Comparison of ENCODE assay signal across 25 cellular contexts in genomic region chr10:102998508-102998907, GRCh38.
DNase-seq lines count a peak whose midpoint lies in the region; ATAC-seq, FAIRE-seq and TF ChIP-seq lines count a peak whose summit lies in the region.
"Had no signal": no experiment of that assay in that cellular context is flagged by ENCODE, and none has a peak within 500 bp of the region (broad histone marks: within the 10 kb centered on the region; RNA-seq: fewer than 3 reads in every experiment).

No MANE protein-coding gene starts in this region.

- no peak overlapping the region for H2BK5ac ChIP-seq in mesendoderm (ENCODE audit: low read length)

- no TSS peak for BruUV-seq in GM12878 (replicated peaks; lab: Mats Ljungman, UMichigan)

- TF ChIP-seq EP300 in A549 (IDR thresholded peaks at IDR 0.05) (no peak), GM12878 (IDR thresholded peaks at IDR 0.05; ENCODE audit: borderline replicate concordance in 1 of 2, control insufficient read depth in 1 of 2, low read depth in 2 of 2, low read length in 2 of 2) (no peak)

- H3K9me3 Mint-ChIP-seq in GM23338, result peaks cover 15% of the 10 kb centered on the region; the same call in 2 of the 3 replicates
- H3K9me3 Mint-ChIP-seq: T-helper 1 cell treated with Interleukin-12 subunit alpha and Interleukin-12 subunit beta and Interleukin-4 antibody, amounts not matched to agents 30 μg/mL and 1 μg/mL, for 36 hours had no signal

- no peaks in the 10 kb centered on the region for H3K9me3 ChIP-seq in A549
- H3K9me3 ChIP-seq in GM12878 (replicated peaks; ENCODE audit: control insufficient read depth, insufficient read depth, low read length), result no peaks in the 10 kb centered on the region
- H3K9me3 ChIP-seq: HAP-1 had no signal

- in situ Hi-C loops in GM12878 (cut with MboI), result no loop called here

- peaks cover 19% of the 10 kb centered on the region for H3K4me1 ChIP-seq in A549
- peaks cover 11% of the 10 kb centered on the region; the same call in 1 of the 2 replicates for H3K4me1 ChIP-seq in GM23338 (ENCODE audit: insufficient read depth)
- H3K4me1 ChIP-seq in GM12878 (ENCODE audit: control insufficient read depth, insufficient read depth, low read length), result 0 out of 2 replicates have a peak, but pooled peaks cover 4% of the 10 kb centered on the region
- H3K4me1 ChIP-seq in mesendoderm (ENCODE audit: control insufficient read depth, low read depth, low read length), result peaks cover 2% of the 10 kb centered on the region

- H3K4me3 ChIP-seq in A549 (no peak overlapping the region), GM23338 (no peak overlapping the region), GM12878 (no peak overlapping the region), mesendoderm (ENCODE audit: low read length) (no peak overlapping the region)
- H3K4me3 ChIP-seq: HAP-1, SK-N-MC had no signal

- no peaks in the 10 kb centered on the region; the same call in 1 of the 2 replicates for H4K20me1 ChIP-seq in GM23338 (replicated peaks; ENCODE audit: insufficient read depth)
- no peaks in the 10 kb centered on the region for H4K20me1 ChIP-seq in GM12878 (ENCODE audit: control insufficient read depth, insufficient read depth)

- no peak overlapping the region for H3K4me3 Mint-ChIP-seq in GM23338
- H3K4me3 Mint-ChIP-seq: B cell; CD8-positive, alpha-beta memory T cell; T-helper 1 cell treated with Interleukin-12 subunit alpha and Interleukin-12 subunit beta and Interleukin-4 antibody, amounts not matched to agents 30 μg/mL and 1 μg/mL, for 36 hours had no signal

- no peak for FAIRE-seq in A549 (lab: Jason Lieb, UNC)
- FAIRE-seq in GM12878 (lab: Jason Lieb, UNC), result no peak
- FAIRE-seq: RCC 7860 had no signal

- peaks cover 7% of the 10 kb centered on the region for H3K27me3 Mint-ChIP-seq in GM23338 (ENCODE audit: insufficient read depth, low read depth, poor library complexity)
- H3K27me3 Mint-ChIP-seq: B cell had no signal

- POLR2A ChIA-PET in A549 (lab: Yijun Ruan, JAX) (no interaction called here), GM12878 (lab: Charles Lee) (interaction anchor here (1.1 kb wide), 1 partner anchor 11 kb away, joined by 7 read pairs; no protein-coding TSS in a partner anchor)

- no peak overlapping the region for H2AK5ac ChIP-seq in mesendoderm (ENCODE audit: low read length)

- TF ChIP-seq RAD21 in A549 (conservative IDR thresholded peaks at IDR 0.05 in 1 of 2, IDR thresholded peaks at IDR 0.05 in 1 of 2) (no peak), GM12878 (IDR thresholded peaks at IDR 0.05; ENCODE audit: insufficient read depth, low read depth, low read length) (no peak)

- H3K27ac ChIP-seq in A549, result peak overlapping the region in 1 of 2 experiments; percentile 29; a peak in 1 of 6 replicates
- H3K27ac ChIP-seq in GM23338 (ENCODE audit: low read depth), result 0 out of 2 replicates have a peak overlapping the region, but pooled peaks have one; percentile 1
- no peak overlapping the region for H3K27ac ChIP-seq in GM12878 (ENCODE audit: control insufficient read depth, insufficient read depth)
- no peak overlapping the region for H3K27ac ChIP-seq in mesendoderm (ENCODE audit: low read depth, low read length)
- H3K27ac ChIP-seq: C4-2B, HL-60, SK-N-MC had no signal

- no peak for DNase-seq in A549 (ENCODE audit: low read depth in 1 of 2, low spot score in 1 of 2)
- no peak for DNase-seq in GM23338 (ENCODE audit: low spot score)
- DNase-seq in GM12878 (ENCODE audit: low read depth, low spot score), result no peak
- peak; percentile 12 for DNase-seq in mesendoderm
- DNase-seq in retina, result no peak
- DNase-seq in NCI-H82 treated with DMSO at 0.1 percent for 48 hours (lab: John Stamatoyannopoulos, UW; ENCODE audit: unreplicated experiment), result no peak
- DNase-seq: CD8-positive, alpha-beta memory T cell; DMS 273 treated with DMSO at 0.1 percent for 48 hours; DND-41; GOT3; Karpas-422; NCI-H1092; NCI-H1417 treated with DMSO at 0.1 percent for 48 hours; NCI-H187 treated with DMSO at 0.1 percent for 48 hours; NCI-H2107; NCI-H446; SIG-M5 had no signal

- H4K5ac ChIP-seq in mesendoderm (ENCODE audit: low read length), result no peak overlapping the region

- H3K4ac ChIP-seq in mesendoderm (ENCODE audit: low read depth, low read length), result no peak overlapping the region

- RAD21 ChIA-PET in GM12878 (lab: Charles Lee; ENCODE audit: unreplicated experiment), result no interaction called here

- H3K36me3 Mint-ChIP-seq in GM23338 (ENCODE audit: low read depth), result no peaks in the 10 kb centered on the region

- H3K18ac ChIP-seq in mesendoderm (ENCODE audit: low read length), result no peak overlapping the region

- H2AFZ ChIP-seq in GM23338 (no peak overlapping the region), GM12878 (ENCODE audit: control insufficient read depth, low read depth, low read length) (no peak overlapping the region)

- SMC1A ChIA-PET in GM12878 (lab: Charles Lee; ENCODE audit: uncharacterized antibody, unreplicated experiment), result interaction anchor here (0.9 to 1.6 kb wide), 3 partner anchors 12 to 76 kb away, joined by 3 to 4 read pairs (median 3); no protein-coding TSS in a partner anchor

- no peak overlapping the region for H3K56ac ChIP-seq in mesendoderm (ENCODE audit: low read length)

- H3K27me3 ChIP-seq in GM23338 (ENCODE audit: insufficient read depth) (no peaks in the 10 kb centered on the region), GM12878 (replicated peaks in 1 of 2; ENCODE audit: control insufficient read depth in 2 of 2, insufficient read depth in 2 of 2, low read length in 1 of 2) (no peaks in the 10 kb centered on the region), mesendoderm (ENCODE audit: insufficient read depth, low read length, poor library complexity) (no peaks in the 10 kb centered on the region)

- H3K4me2 ChIP-seq in A549 (peak overlapping the region; percentile 64), GM23338 (no peak overlapping the region), GM12878 (ENCODE audit: control insufficient read depth, insufficient read depth) (peak overlapping the region; percentile 50; the same call in 1 of the 2 replicates), mesendoderm (ENCODE audit: low read length) (no peak overlapping the region)

- TF ChIP-seq CTCF in A549 (IDR thresholded peaks at IDR 0.05) (no peak), GM23338 (conservative IDR thresholded peaks at IDR 0.05; ENCODE audit: low read depth in 2 of 2) (no peak), GM12878 (IDR thresholded peaks at IDR 0.05 in 2 of 3, conservative IDR thresholded peaks at IDR 0.05 in 1 of 3; ENCODE audit: control insufficient read depth in 2 of 3, extremely low read depth in 1 of 3, insufficient read depth in 1 of 3, low read depth in 3 of 3, low read length in 3 of 3) (no peak)

- H3K36me3 ChIP-seq in GM23338 (ENCODE audit: insufficient read depth) (no peaks in the 10 kb centered on the region), GM12878 (ENCODE audit: control insufficient read depth in 2 of 2, insufficient read depth in 2 of 2, low read length in 1 of 2) (no peaks in the 10 kb centered on the region), mesendoderm (ENCODE audit: control insufficient read depth, insufficient read depth, low read length) (no peaks in the 10 kb centered on the region)
- H3K36me3 ChIP-seq: HAP-1 had no signal

- H3K4me1 Mint-ChIP-seq in GM23338, result peaks cover 13% of the 10 kb centered on the region

- no peaks in the 10 kb centered on the region for H3K79me2 ChIP-seq in GM23338 (replicated peaks; ENCODE audit: insufficient read depth)
- no peaks in the 10 kb centered on the region for H3K79me2 ChIP-seq in GM12878 (ENCODE audit: control insufficient read depth, insufficient read depth, low read length)
- no peaks in the 10 kb centered on the region for H3K79me2 ChIP-seq in mesendoderm (ENCODE audit: control insufficient read depth, insufficient read depth, low read length)

- no peak for TF ChIP-seq POLR2A in A549 (IDR thresholded peaks at IDR 0.05; ENCODE audit: low read length)
- TF ChIP-seq POLR2A in GM12878 (IDR thresholded peaks at IDR 0.05; ENCODE audit: low read depth, low read length), result no peak

- H4K8ac ChIP-seq in mesendoderm (ENCODE audit: low read depth, low read length), result no peak overlapping the region

- H3K9me2 ChIP-seq in GM23338 (ENCODE audit: insufficient read depth), result no peaks in the 10 kb centered on the region

- 51% methylated on average over 5 of the region's 5 CpGs for WGBS in A549 (ENCODE audit: missing lambda C conversion rate)
- WGBS in GM12878 (ENCODE audit: insufficient coverage, insufficient replicate concordance, low lambda C conversion rate, missing lambda C conversion rate), result 99% methylated on average over 5 of the region's 5 CpGs
- WGBS in mesendoderm (ENCODE audit: extremely low coverage, insufficient coverage, low lambda C conversion rate), result no CpG with 5 or more reads among the region's 5 CpGs

- no peak overlapping the region for H3K27ac Mint-ChIP-seq in GM23338
- H3K27ac Mint-ChIP-seq: B cell; CD8-positive, alpha-beta memory T cell; T-helper 1 cell treated with Interleukin-12 subunit alpha and Interleukin-12 subunit beta and Interleukin-4 antibody, amounts not matched to agents 30 μg/mL and 1 μg/mL, for 36 hours had no signal

- ATAC-seq in A549, result no peak
- ATAC-seq in GM23338, result no peak
- ATAC-seq in GM12878, result no peak
- ATAC-seq in GM21528 (IDR thresholded peaks at IDR 0.05; ENCODE audit: low FRiP score, unreplicated experiment), result no peak

- H2BK120ac ChIP-seq in mesendoderm (ENCODE audit: low read depth, low read length), result no peak overlapping the region

- intact Hi-C loops in GM12878 (cut with micrococcal nuclease; ENCODE audit: unreplicated experiment), result no loop called here

- no peaks in the 10 kb centered on the region for H3K79me1 ChIP-seq in mesendoderm (ENCODE audit: low read length)

- H3K9ac ChIP-seq in GM12878 (ENCODE audit: control insufficient read depth, insufficient read depth, low read length), result no peak overlapping the region
- no peak overlapping the region for H3K9ac ChIP-seq in mesendoderm (ENCODE audit: low read length)

- CTCF ChIA-PET in A549 (lab: Yijun Ruan, JAX) (interaction anchor here (0.6 to 1.4 kb wide), 4 partner anchors 94 to 433 kb away, joined by 3 to 4 read pairs (median 3); no protein-coding TSS in a partner anchor), GM12878 (lab: Yijun Ruan, JAX) (interaction anchor here (1.0 to 1.5 kb wide), 2 partner anchors 10 to 81 kb away, joined by 3 read pairs; partner anchors contain the start of gene CNNM2)

- no peaks in the 10 kb centered on the region for H3F3A ChIP-seq in GM23338 (replicated peaks; ENCODE audit: low read depth)

- no peak overlapping the region for H2BK15ac ChIP-seq in mesendoderm (replicated peaks; ENCODE audit: low read depth)

- no peak overlapping the region for H3K23ac ChIP-seq in mesendoderm (ENCODE audit: low read length)

TF ChIP-seq in A549, 52 proteins besides CTCF, POLR2A, EP300 and RAD21 (continues in another document):
- TF ChIP-seq FOSL2 (IDR thresholded peaks at IDR 0.05) (no peak), FOSL2 (CRISPR knock-in tag; IDR thresholded peaks at IDR 0.05) (0 out of 2 replicates have a peak, but pooled peaks have one; percentile 19), KDM5A (IDR thresholded peaks at IDR 0.05) (no peak)

TF ChIP-seq in GM23338, 12 proteins besides CTCF, POLR2A, EP300 and RAD21 (continues in another document):
- TF ChIP-seq EZH2phosphoT487 (IDR thresholded peaks at IDR 0.05; ENCODE audit: unreplicated experiment) (no peak), STAT1 (IDR thresholded peaks at IDR 0.05; ENCODE audit: unreplicated experiment) (no peak)

Comparison
In these comparisons a context has a peak if more than half of its experiments do, and no peak if none do; other contexts are left out.
1. H3K4me2 ChIP-seq: peak in A549 (single experiment) and GM12878 (single experiment); none in GM23338 (single experiment) and mesendoderm (single experiment).